7 cellular contexts compared by ENCODE assay signal in the genomic region with DNA sequence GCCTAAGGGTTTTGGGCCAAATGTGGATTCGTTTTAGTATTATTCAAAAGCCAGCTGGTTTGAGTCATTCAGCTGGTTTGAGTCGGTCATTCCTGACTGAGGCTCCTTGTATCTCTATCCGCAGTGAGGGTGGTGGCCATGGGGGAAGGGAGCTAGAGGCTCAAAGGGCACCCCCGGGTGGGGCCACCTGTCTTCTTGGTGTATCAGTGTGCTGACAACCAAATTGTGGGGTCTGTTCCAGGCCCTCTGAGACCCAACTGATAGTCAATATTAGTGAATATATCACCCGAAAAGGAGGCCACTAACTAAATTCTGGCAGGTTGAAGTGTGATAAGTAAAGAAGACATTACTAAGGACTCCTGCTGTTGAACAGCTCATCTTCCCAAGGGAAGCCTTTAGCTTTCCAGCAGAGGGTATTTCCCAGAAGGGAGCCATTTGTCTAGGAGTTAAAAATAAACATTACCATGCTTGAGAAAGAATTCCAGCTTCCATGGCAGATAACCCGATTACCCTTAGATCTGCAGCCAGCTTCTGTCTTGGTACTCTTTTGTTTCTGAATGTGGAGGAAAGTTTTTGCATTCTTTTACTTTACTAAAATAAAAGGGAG. TPM values are rescaled to one million over a fixed set of nuclear protein-coding genes. Genes with fewer than 3 reads are reported as not detected.
A peak's percentile ranks its signal among the peaks of the same experiment; 100 is the strongest.
DNase-seq lines count a peak whose midpoint lies in the region; ATAC-seq and TF ChIP-seq lines count a peak whose summit lies in the region.

No MANE protein-coding gene starts in this region.

- ATAC-seq in GM21717 (IDR thresholded peaks at IDR 0.05; ENCODE audit: unreplicated experiment) (no peak), HG03378 (IDR thresholded peaks at IDR 0.05; ENCODE audit: unreplicated experiment) (no peak)

- no peaks in the 10 kb centered on the region for H4K20me1 ChIP-seq in smooth muscle cell (ENCODE audit: low read depth)

- H3F3A ChIP-seq in smooth muscle cell (ENCODE audit: low read depth), result no peaks in the 10 kb centered on the region

- no peak overlapping the region for H2AFZ ChIP-seq in smooth muscle cell (ENCODE audit: low read depth)

- H3K4me2 ChIP-seq in smooth muscle cell, result peak overlapping the region; percentile 11

- no peaks in the 10 kb centered on the region for H3K79me2 ChIP-seq in smooth muscle cell (ENCODE audit: low read depth)

- H3K4me3 ChIP-seq in cardiac muscle cell, result no peak overlapping the region
- H3K4me3 ChIP-seq in smooth muscle cell, result no peak overlapping the region

- no peaks in the 10 kb centered on the region for H3K27me3 ChIP-seq in cardiac muscle cell
- H3K27me3 ChIP-seq in smooth muscle cell (ENCODE audit: low read depth), result no peaks in the 10 kb centered on the region

- WGBS in smooth muscle cell (ENCODE audit: low lambda C conversion rate), result 35% methylated on average over 6 of the region's 6 CpGs

- TF ChIP-seq CTCF in cardiac muscle cell (IDR thresholded peaks at IDR 0.05; ENCODE audit: low read depth, low read length) (no peak), smooth muscle cell (IDR thresholded peaks at IDR 0.05; ENCODE audit: borderline replicate concordance, insufficient read depth, poor library complexity, severe bottlenecking) (no peak)

- no peak overlapping the region for H3K9ac ChIP-seq in smooth muscle cell (ENCODE audit: low read depth)

- peaks cover 21% of the 10 kb centered on the region for H3K4me1 ChIP-seq in cardiac muscle cell (ENCODE audit: low read depth)
- peaks cover 37% of the 10 kb centered on the region for H3K4me1 ChIP-seq in smooth muscle cell (ENCODE audit: low read depth)

- DNase-seq in HT1080 (ENCODE audit: low read depth), result peak; percentile 18
- DNase-seq in RPMI7951 (ENCODE audit: low read depth), result peak; percentile 62
- DNase-seq in cardiac muscle cell (ENCODE audit: low read depth in 1 of 2, low spot score in 1 of 2), result peak; percentile 52
- DNase-seq in smooth muscle cell (lab: John Stamatoyannopoulos, UW; ENCODE audit: unreplicated experiment), result no peak
- no peak for DNase-seq in NCI-H2196 (lab: John Stamatoyannopoulos, UW; ENCODE audit: unreplicated experiment)

- H3K9me3 ChIP-seq in cardiac muscle cell (ENCODE audit: low read depth), result no peaks in the 10 kb centered on the region
- H3K9me3 ChIP-seq in smooth muscle cell (replicated peaks; ENCODE audit: low read depth), result no peaks in the 10 kb centered on the region

- H3K27ac ChIP-seq in cardiac muscle cell (peak overlapping the region; percentile 98), smooth muscle cell (ENCODE audit: low read depth) (peak overlapping the region; percentile 43)

- H3K36me3 ChIP-seq in cardiac muscle cell, result no peaks in the 10 kb centered on the region
- H3K36me3 ChIP-seq in smooth muscle cell (ENCODE audit: low read depth), result no peaks in the 10 kb centered on the region

RNA-seq across cellular contexts. Expression of a gene that starts 29.9 kb away (rescaled TPM):
- 37.1 and 43.7 TPM in 2 replicates for total RNA-seq in HT1080 (2014; rRNA removed; shearing (Covaris generic))
- 60.6 and 62.9 TPM in 2 replicates for polyA plus RNA-seq in HT1080 (2015; cell fraction: cytosol; rRNA removed)
- polyA plus RNA-seq in HT1080 (2015; cell fraction: nucleus; rRNA removed), result 49.5 and 52.4 TPM in 2 replicates
- total RNA-seq in RPMI7951 (2014; rRNA removed; shearing (Covaris generic)), result 53.6 and 53.9 TPM in 2 replicates
- total RNA-seq in cardiac muscle cell (48.2 and 52.0 TPM in 2 replicates), smooth muscle cell (42.9 and 70.2 TPM in 2 replicates)
- polyA plus RNA-seq in cardiac muscle cell (48.6 and 52.7 TPM in 2 replicates), smooth muscle cell (35.9 and 38.5 TPM in 2 replicates)

RNA-seq across cellular contexts. Expression of a gene that starts 43.9 kb away (rescaled TPM):
- 0.23 TPM in 1 of 2 replicates, not detected in the other for total RNA-seq in HT1080 (2014; rRNA removed; shearing (Covaris generic))
- polyA plus RNA-seq in HT1080 (2015; cell fraction: cytosol; rRNA removed), result 0.08 TPM in 1 of 2 replicates, not detected in the other
- 0.03 TPM in 1 of 2 replicates, not detected in the other for polyA plus RNA-seq in HT1080 (2015; cell fraction: nucleus; rRNA removed)
- 0.96 and 1.2 TPM in 2 replicates for total RNA-seq in RPMI7951 (2014; rRNA removed; shearing (Covaris generic))
- total RNA-seq in cardiac muscle cell (6.0 TPM in 2 replicates), smooth muscle cell (0.22 TPM in 1 of 2 replicates, not detected in the other)
- polyA plus RNA-seq in cardiac muscle cell (6.7 and 10.6 TPM in 2 replicates), smooth muscle cell (0.63 TPM in 1 of 2 replicates, not detected in the other)

Comparison
In these comparisons a context has a peak if more than half of its experiments do, and no peak if none do; other contexts are left out.
1. DNase-seq: peak in HT1080 (single experiment), RPMI7951 (single experiment) and cardiac muscle cell (2 of 2); none in smooth muscle cell (single experiment) and NCI-H2196 (single experiment).